In the genomic region with DNA sequence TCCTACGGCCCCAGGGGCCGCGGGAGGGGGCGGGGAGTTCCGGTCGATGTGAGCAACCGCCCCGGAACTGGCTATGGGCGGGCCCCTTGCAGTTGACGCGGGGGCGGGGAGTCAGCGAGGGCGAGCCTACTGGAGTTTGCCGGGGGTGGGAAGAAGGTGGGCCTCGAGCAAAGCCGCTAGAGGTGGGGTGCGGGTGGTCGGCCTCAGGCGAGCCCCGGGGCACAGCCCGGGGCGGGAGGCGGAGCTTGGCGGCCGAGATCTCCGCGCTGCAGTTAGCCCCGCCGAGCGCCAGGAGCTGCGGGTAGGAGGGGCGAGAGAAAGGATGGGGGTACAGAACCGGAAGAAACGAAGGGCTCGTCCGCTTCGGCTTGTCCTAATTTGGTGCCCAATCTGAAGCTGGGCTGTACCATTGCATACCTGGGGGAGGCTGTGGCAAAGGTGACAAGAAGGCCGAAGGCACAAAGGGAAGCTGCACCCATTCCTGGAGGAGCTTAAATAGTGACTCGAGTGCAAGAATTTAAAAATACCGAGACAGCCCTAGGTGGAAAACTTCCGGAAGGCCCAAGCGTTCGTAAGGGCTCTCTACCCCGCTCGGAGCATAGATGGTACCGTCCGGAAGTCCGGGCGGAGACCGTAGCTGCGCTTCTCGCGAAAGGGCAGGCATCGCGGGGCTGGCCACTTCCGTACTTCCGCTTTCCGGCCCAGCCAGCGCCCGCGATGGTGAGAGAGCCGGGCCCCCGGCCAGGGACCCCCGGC, we compare ENCODE assay signal across 8 cellular contexts.
DNase-seq lines count a peak whose midpoint lies in the region; ATAC-seq and FAIRE-seq lines count a peak whose summit lies in the region.

TSS of gene ARPC4 (plus strand) at position 678 of the 756 bp plus-strand sequence. CDS start at position 718, 40 bp downstream.
TSS of gene TADA3 (minus strand) at position 69 of the 756 bp plus-strand sequence. CDS start 1,007 bp downstream, outside the sequence.

- H3K27me3 ChIP-seq in effector memory CD4-positive, alpha-beta T cell (replicated peaks; ENCODE audit: control insufficient read depth, insufficient read depth, low read length, poor library complexity, severe bottlenecking), result no peaks in the 10 kb centered on the region

- H3K27ac Mint-ChIP-seq in memory B cell, result peak within 1 kb of the TSS; percentile 98

- peak within 1 kb of the TSS; percentile 98 for H3K4me3 ChIP-seq in effector memory CD4-positive, alpha-beta T cell (ENCODE audit: insufficient read depth, low read depth, low read length, poor library complexity, severe bottlenecking)

- H3K27me3 Mint-ChIP-seq in memory B cell, result no peaks in the 10 kb centered on the region

- H3K4me1 ChIP-seq in effector memory CD4-positive, alpha-beta T cell (ENCODE audit: control insufficient read depth, insufficient read depth, low read length, poor library complexity, severe bottlenecking), result peaks cover 30% of the 10 kb centered on the region

- peaks cover 24% of the 10 kb centered on the region for H3K36me3 ChIP-seq in effector memory CD4-positive, alpha-beta T cell (ENCODE audit: control insufficient read depth, insufficient read depth, low read length)

- peaks cover 33% of the 10 kb centered on the region for H3K36me3 Mint-ChIP-seq in memory B cell

- peak; percentile 4 for FAIRE-seq in HTR-8/SVneo (lab: Jason Lieb, UNC)

- ATAC-seq in GM21381 (IDR thresholded peaks at IDR 0.05; ENCODE audit: unreplicated experiment) (peak; percentile 79), memory B cell (ENCODE audit: low read depth) (peak; percentile 73)

- H3K4me3 Mint-ChIP-seq in memory B cell, result peak within 1 kb of the TSS; percentile 96

- peak within 1 kb of the TSS; percentile 97 for H3K27ac ChIP-seq in effector memory CD4-positive, alpha-beta T cell (ENCODE audit: insufficient read depth, low read length, poor library complexity, severe bottlenecking)

- peak; percentile 76 for DNase-seq in COR-L47 (lab: John Stamatoyannopoulos, UW)
- peak; percentile 92 for DNase-seq in HTR-8/SVneo (ENCODE audit: insufficient read length, low spot score)
- peak; percentile 97 for DNase-seq in NOMO-1 treated with DMSO at 0.1 percent for 48 hours (lab: John Stamatoyannopoulos, UW; ENCODE audit: unreplicated experiment)
- DNase-seq in activated CD8-positive, alpha-beta memory T cell treated with anti-CD3 and anti-CD28 coated beads for 4 hours (ENCODE audit: low read depth in 2 of 2), result peak; percentile 83 to 91
- DNase-seq in effector memory CD4-positive, alpha-beta T cell, result peak; percentile 76 to 86 (median 85)
- DNase-seq in memory B cell (ENCODE audit: low spot score in 2 of 2), result peak; percentile 89 to 90
- peak; percentile 88 for DNase-seq in stimulated activated CD8-positive, alpha-beta memory T cell treated with anti-CD3 and anti-CD28 coated beads, Interleukin-12 subunit alpha, Interleukin-12 subunit beta, amount 100 ng/mL, for 1 hour (ENCODE audit: low read depth)

- H3K9me3 Mint-ChIP-seq in memory B cell, result no peaks in the 10 kb centered on the region

- peaks cover 48% of the 10 kb centered on the region for H3K4me1 Mint-ChIP-seq in memory B cell

- H3K9me3 ChIP-seq in effector memory CD4-positive, alpha-beta T cell (ENCODE audit: control insufficient read depth, low read length), result no peaks in the 10 kb centered on the region

Comparison
In these comparisons a context has a peak if more than half of its experiments do, and no peak if none do; other contexts are left out.
1. Peak in every context shown above with its lines: DNase-seq, ATAC-seq, H3K4me3 ChIP-seq and H3K27ac ChIP-seq.